Comparison of ENCODE assay signal across 13 cellular contexts in genomic region chr2:73215254-73215653, GRCh38. TPM values are rescaled to one million over a fixed set of nuclear protein-coding genes. Genes with fewer than 3 reads are reported as not detected.
A peak's percentile ranks its signal among the peaks of the same experiment; 100 is the strongest.
DNase-seq lines count a peak whose midpoint lies in the region; ATAC-seq and TF ChIP-seq lines count a peak whose summit lies in the region.
"Had no signal": no experiment of that assay in that cellular context is flagged by ENCODE, and none has a peak within 500 bp of the region (broad histone marks: within the 10 kb centered on the region; RNA-seq: fewer than 3 reads in every experiment).

No MANE protein-coding gene starts in this region.

- no peak for DNase-seq in activated T-cell treated with anti-CD3 and anti-CD28 coated beads, Interleukin-2, amount 50 U/mL, for 72 hours
- no peak for DNase-seq in activated T-cell treated with anti-CD3 and anti-CD28 coated beads, Interleukin-2, amount 50 U/mL, for 1 hour
- DNase-seq in T-helper 17 cell: no peak
- DNase-seq in fibroblast of pulmonary artery (ENCODE audit: low read depth): no peak
- DNase-seq in stimulated activated naive B cell treated with anti-CD40 and anti-IgM and Interleukin-4, amounts not matched to agents 10 μg/mL and 1 μg/mL and 100 μg/mL, for 72 hours: no peak
- DNase-seq in NK-92 treated with Interleukin-12 subunit alpha and Interleukin-12 subunit beta, amount 100 ng/mL, for 24 hours (lab: John Stamatoyannopoulos, UW): no peak
- DNase-seq: amygdala, head of caudate nucleus, NCI-H1105 had no signal

- no peak for ATAC-seq in activated T-cell treated with anti-CD3 and anti-CD28 coated beads, Interleukin-2, amount 50 U/mL, for 72 hours (replicated peaks in 1 of 2)
- ATAC-seq in T-helper 17 cell (no peak), GM18858 (IDR thresholded peaks at IDR 0.05; ENCODE audit: unreplicated experiment) (no peak), HG02981 (IDR thresholded peaks at IDR 0.05; ENCODE audit: unreplicated experiment) (no peak)
- no peak for ATAC-seq in stimulated activated naive B cell treated with anti-CD40 and anti-IgM and Interleukin-4, amounts not matched to agents 10 μg/mL and 1 μg/mL and 100 μg/mL, for 72 hours (replicated peaks)

- H3K36me3 Mint-ChIP-seq in activated T-cell treated with anti-CD3 and anti-CD28 coated beads, Interleukin-2, amount 50 U/mL, for 72 hours (ENCODE audit: insufficient read depth in 2 of 2): peaks cover 1 to 2% of the 10 kb centered on the region in 2 donors
- peaks cover 1% of the 10 kb centered on the region for H3K36me3 Mint-ChIP-seq in T-helper 17 cell (ENCODE audit: low read depth)
- peaks cover 2 to 13% of the 10 kb centered on the region in 2 donors for H3K36me3 Mint-ChIP-seq in stimulated activated naive B cell treated with anti-CD40 and anti-IgM and Interleukin-4, amounts not matched to agents 10 μg/mL and 1 μg/mL and 100 μg/mL, for 72 hours

- H3K4me1 Mint-ChIP-seq in activated T-cell treated with anti-CD3 and anti-CD28 coated beads, Interleukin-2, amount 50 U/mL, for 72 hours (ENCODE audit: low read depth): peaks cover 44% of the 10 kb centered on the region
- peaks cover 30% of the 10 kb centered on the region for H3K4me1 Mint-ChIP-seq in T-helper 17 cell
- peaks cover 17 to 34% of the 10 kb centered on the region in 2 donors for H3K4me1 Mint-ChIP-seq in stimulated activated naive B cell treated with anti-CD40 and anti-IgM and Interleukin-4, amounts not matched to agents 10 μg/mL and 1 μg/mL and 100 μg/mL, for 72 hours

- no peaks in the 10 kb centered on the region for H3K27me3 Mint-ChIP-seq in activated T-cell treated with anti-CD3 and anti-CD28 coated beads, Interleukin-2, amount 50 U/mL, for 72 hours (ENCODE audit: low read depth)
- H3K27me3 Mint-ChIP-seq in T-helper 17 cell: peaks cover 2% of the 10 kb centered on the region
- peaks cover under 1 to 1% of the 10 kb centered on the region in 2 donors for H3K27me3 Mint-ChIP-seq in stimulated activated naive B cell treated with anti-CD40 and anti-IgM and Interleukin-4, amounts not matched to agents 10 μg/mL and 1 μg/mL and 100 μg/mL, for 72 hours

- no peaks in the 10 kb centered on the region for H3K9me3 Mint-ChIP-seq in activated T-cell treated with anti-CD3 and anti-CD28 coated beads, Interleukin-2, amount 50 U/mL, for 72 hours
- no peaks in the 10 kb centered on the region for H3K9me3 Mint-ChIP-seq in stimulated activated naive B cell treated with anti-CD40 and anti-IgM and Interleukin-4, amounts not matched to agents 10 μg/mL and 1 μg/mL and 100 μg/mL, for 72 hours

- no peak for TF ChIP-seq CTCF in fibroblast of pulmonary artery (IDR thresholded peaks at IDR 0.05; ENCODE audit: low read length, missing control alignments)

- H3K4me3 ChIP-seq in fibroblast of pulmonary artery (replicated peaks; ENCODE audit: low read depth, low read length): peak overlapping the region; percentile 77

- H3K4me3 Mint-ChIP-seq in activated T-cell treated with anti-CD3 and anti-CD28 coated beads, Interleukin-2, amount 50 U/mL, for 72 hours: peak overlapping the region; percentile 93 to 97
- H3K4me3 Mint-ChIP-seq in T-helper 17 cell: peak overlapping the region; percentile 96
- peak overlapping the region; percentile 92 to 95 for H3K4me3 Mint-ChIP-seq in stimulated activated naive B cell treated with anti-CD40 and anti-IgM and Interleukin-4, amounts not matched to agents 10 μg/mL and 1 μg/mL and 100 μg/mL, for 72 hours

- peak overlapping the region; percentile 40 for H3K27ac Mint-ChIP-seq in activated T-cell treated with anti-CD3 and anti-CD28 coated beads, Interleukin-2, amount 50 U/mL, for 72 hours
- peak overlapping the region; percentile 89 for H3K27ac Mint-ChIP-seq in T-helper 17 cell
- H3K27ac Mint-ChIP-seq in stimulated activated naive B cell treated with anti-CD40 and anti-IgM and Interleukin-4, amounts not matched to agents 10 μg/mL and 1 μg/mL and 100 μg/mL, for 72 hours: peak overlapping the region; percentile 67

- H3K9me3 ChIP-seq in T-helper 17 cell (ENCODE audit: control insufficient read depth, low read length, poor library complexity, severe bottlenecking): no peaks in the 10 kb centered on the region

RNA-seq across cellular contexts. Expression of gene SMYD5, which starts 1.2 kb away (rescaled TPM):
- 10 to 100 TPM; 32.5 to 35.4 TPM for total RNA-seq in activated T-cell treated with anti-CD3 and anti-CD28 coated beads, Interleukin-2, amount 50 U/mL, for 72 hours
- total RNA-seq in T-helper 17 cell: 10 to 100 TPM; 31.9 to 37.0 TPM

RNA-seq across cellular contexts. Expression of gene NOTO, which starts 12.9 kb away (rescaled TPM):
- total RNA-seq in activated T-cell treated with anti-CD3 and anti-CD28 coated beads, Interleukin-2, amount 50 U/mL, for 72 hours: not detected
- total RNA-seq in T-helper 17 cell: not detected
- total RNA-seq: renal cortical epithelial cell, subcutaneous adipose tissue had no signal

RNA-seq across cellular contexts. Expression of gene PRADC1, which starts 17.8 kb away (rescaled TPM):
- 10 to 100 TPM; 15.0 to 17.3 TPM for total RNA-seq in activated T-cell treated with anti-CD3 and anti-CD28 coated beads, Interleukin-2, amount 50 U/mL, for 72 hours
- total RNA-seq in T-helper 17 cell: 1 to 10 TPM; 4.7 to 5.9 TPM

RNA-seq across cellular contexts. Expression of gene CCT7, which starts 18.9 kb away (rescaled TPM):
- 100 to 1,000 TPM; 305 to 384 TPM for total RNA-seq in activated T-cell treated with anti-CD3 and anti-CD28 coated beads, Interleukin-2, amount 50 U/mL, for 72 hours
- 100 to 1,000 TPM; 132 to 152 TPM for total RNA-seq in T-helper 17 cell
